ENCODE assay signal across 16 cellular contexts in genomic region chr4:25817059-25817681, GRCh38. TPM values are rescaled to one million over a fixed set of nuclear protein-coding genes. Genes with fewer than 3 reads are reported as not detected.
A peak's percentile ranks its signal among the peaks of the same experiment; 100 is the strongest.
DNase-seq lines count a peak whose midpoint lies in the region; TF ChIP-seq lines count a peak whose summit lies in the region.
"Had no signal": no experiment of that assay in that cellular context is flagged by ENCODE, and none has a peak within 500 bp of the region (broad histone marks: within the 10 kb centered on the region; RNA-seq: fewer than 3 reads in every experiment).

No MANE protein-coding gene starts in this region.

- no peak overlapping the region for H3K27ac ChIP-seq in coronary artery
- H3K27ac ChIP-seq: esophagus squamous epithelium had no signal

- no peak overlapping the region for H3K4me3 ChIP-seq in coronary artery
- H3K4me3 ChIP-seq: esophagus squamous epithelium had no signal

- in situ Hi-C loops in GM13976 (cut with MboI; ENCODE audit: low sequenced_read_pairs, unreplicated experiment), result no loop called here

- DNase-seq in AG20443 (ENCODE audit: low spot score) (peak; percentile 76), NCI-H226 (peak; percentile 70), coronary artery (ENCODE audit: low spot score) (peak; percentile 33), occipital lobe (lab: John Stamatoyannopoulos, UW) (peak; percentile 42), hypothalamus (lab: John Stamatoyannopoulos, UW) (no peak), GM13976 (ENCODE audit: low spot score) (no peak)
- DNase-seq in central memory CD4-positive, alpha-beta T cell, result no peak
- DNase-seq in activated CD4-positive, CD25-positive, alpha-beta regulatory T cell (lab: John Stamatoyannopoulos, UW), result no peak
- DNase-seq: activated CD4-positive, alpha-beta T cell treated with anti-CD3 and anti-CD28 coated beads for 4 hours; activated naive CD8-positive, alpha-beta T cell treated with anti-CD3 and anti-CD28 coated beads for 36 hours; activated T-cell treated with anti-CD3 and anti-CD28 coated beads for 4 hours; BE2C; esophagus squamous epithelium; MM.1S; NCI-H2107; stimulated activated naive CD8-positive, alpha-beta T cell treated with anti-CD3 and anti-CD28 coated beads, Interleukin-15, Interleukin-2, amounts not matched to agents 100 U/mL and 50 U/mL, for 24 hours had no signal

- TF ChIP-seq CTCF in coronary artery (IDR thresholded peaks at IDR 0.05), result no peak
- TF ChIP-seq CTCF in GM13976 (IDR thresholded peaks at IDR 0.05; ENCODE audit: borderline replicate concordance, control extremely low read depth, extremely low read depth, insufficient read depth, missing control alignments), result no peak

RNA-seq across cellular contexts. Expression of gene SEL1L3, which starts 45.6 kb away (rescaled TPM):
- total RNA-seq in occipital lobe, result 92.3 TPM

Comparison
In these comparisons a context has a peak if more than half of its experiments do, and no peak if none do; other contexts are left out.
1. DNase-seq: peak in AG20443 (single experiment), NCI-H226 (single experiment), coronary artery (single experiment) and occipital lobe (single experiment); none in hypothalamus (0 of 51), GM13976 (single experiment), central memory CD4-positive, alpha-beta T cell (single experiment) and activated CD4-positive, CD25-positive, alpha-beta regulatory T cell (0 of 4).